Comparison of ENCODE assay signal across 11 cellular contexts in the genomic region with DNA sequence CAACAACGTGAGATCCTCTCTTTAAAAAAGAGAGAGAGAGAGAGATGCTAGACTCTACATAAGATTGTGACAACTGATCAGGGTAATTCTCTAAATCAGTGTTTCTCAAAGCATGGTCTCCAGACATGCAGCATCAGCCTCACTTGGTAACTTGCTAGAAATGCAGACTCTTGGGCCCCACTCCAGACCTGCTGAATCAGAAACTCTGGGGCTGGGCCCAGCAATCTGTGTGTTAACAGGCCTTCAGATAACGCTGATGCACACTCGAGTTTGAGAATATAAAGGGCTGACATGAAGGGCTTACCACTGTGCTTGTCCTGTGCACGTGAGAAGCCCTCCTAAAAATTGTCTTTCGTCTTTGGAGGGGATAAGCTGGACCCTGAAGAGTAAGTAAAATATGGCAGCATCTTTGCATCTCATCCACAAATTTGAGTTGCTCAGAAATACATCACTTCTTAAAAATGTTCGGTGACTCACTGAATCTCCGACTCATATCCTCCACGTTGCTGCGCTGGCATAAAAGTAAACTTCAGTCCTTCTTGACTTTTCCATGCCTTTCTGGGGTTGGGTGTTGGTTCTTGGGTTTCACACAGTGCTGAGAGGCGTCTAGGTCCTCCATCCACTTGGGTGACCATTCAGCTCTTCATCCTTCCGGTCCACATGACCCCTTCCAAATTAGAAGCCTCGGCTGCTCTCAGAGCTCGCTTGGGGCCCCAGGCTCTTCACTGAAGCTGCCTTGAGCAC. TPM values are rescaled to one million over a fixed set of nuclear protein-coding genes. Genes with fewer than 3 reads are reported as not detected.
DNase-seq lines count a peak whose midpoint lies in the region; ATAC-seq, FAIRE-seq and TF ChIP-seq lines count a peak whose summit lies in the region.
"Had no signal": no experiment of that assay in that cellular context is flagged by ENCODE, and none has a peak within 500 bp of the region (broad histone marks: within the 10 kb centered on the region; RNA-seq: fewer than 3 reads in every experiment).

No MANE protein-coding gene starts in this region.

- H3K27me3 ChIP-seq in foreskin keratinocyte (peaks cover under 1% of the 10 kb centered on the region), HepG2 (ENCODE audit: control insufficient read depth in 1 of 2, insufficient read depth in 2 of 2, low read length in 2 of 2) (peaks cover 0 to 6% of the 10 kb centered on the region in 2 experiments; a peak in 1 of 5 replicates)
- H3K27me3 ChIP-seq: body of pancreas, hepatocyte, vagina had no signal

- 45% methylated on average over 13 of the region's 13 CpGs for WGBS in HepG2 (ENCODE audit: low lambda C conversion rate)

- peaks cover 2% of the 10 kb centered on the region in 2 donors for H3K9me3 Mint-ChIP-seq in activated T-cell treated with anti-CD3 and anti-CD28 coated beads, Interleukin-2, amount 50 U/mL, for 72 hours

- in situ Hi-C loops in HepG2 (cut with HindIII; ENCODE audit: extremely low pct_ligation_motif_present, low pct_unique_long_range_greater_than_20kb): loop anchor here (5.0 to 10.0 kb wide), 2 partner anchors 190 to 278 kb away; no protein-coding TSS in a partner anchor

- DNase-seq in AG08396 (ENCODE audit: low spot score) (peak; percentile 74), H54 (ENCODE audit: insufficient read length, low spot score) (peak; percentile 73), foreskin keratinocyte (peak; percentile 51 to 80), GDM1 (lab: John Stamatoyannopoulos, UW) (no peak), HepG2 (ENCODE audit: low spot score) (no peak), NCI-H187 treated with DMSO at 0.1 percent for 48 hours (lab: John Stamatoyannopoulos, UW) (no peak)
- peak; percentile 38 to 45 for DNase-seq in activated T-cell treated with anti-CD3 and anti-CD28 coated beads, Interleukin-2, amount 50 U/mL, for 72 hours
- DNase-seq: body of pancreas had no signal

- intact Hi-C loops in HepG2 (cut with micrococcal nuclease; ENCODE audit: unreplicated experiment): no loop called here

- H2AFZ ChIP-seq in HepG2 (ENCODE audit: low read length): no peak overlapping the region
- H2AFZ ChIP-seq: hepatocyte had no signal

- TF ChIP-seq CTCF in foreskin keratinocyte (conservative IDR thresholded peaks at IDR 0.05) (no peak), HepG2 (CRISPR knock-in tag; IDR thresholded peaks at IDR 0.05) (no peak)

- TF ChIP-seq EP300 in HepG2 (IDR thresholded peaks at IDR 0.05; ENCODE audit: low read depth in 2 of 2, low read length in 2 of 2) (no peak), HepG2 (CRISPR knock-in tag; IDR thresholded peaks at IDR 0.05; ENCODE audit: borderline replicate concordance) (no peak)

- POLR2A ChIA-PET in HepG2 (lab: Yijun Ruan, JAX): interaction anchor here (1.3 kb wide), 1 partner anchor 26 kb away, joined by 3 read pairs; the partner anchor contains the start of gene KDM8

- TF ChIP-seq POLR2A in H54 (IDR thresholded peaks at IDR 0.05; ENCODE audit: low read depth, low read length): no peak
- TF ChIP-seq POLR2A in GM18505 (IDR thresholded peaks at IDR 0.05; ENCODE audit: borderline replicate concordance, extremely low read depth, insufficient read depth, insufficient read length): no peak
- TF ChIP-seq POLR2A in HepG2 (IDR thresholded peaks at IDR 0.05; ENCODE audit: insufficient read depth in 1 of 2, low read depth in 2 of 2, low read length in 2 of 2): no peak

- no peak overlapping the region for H3K4me3 ChIP-seq in HepG2 (replicated peaks in 1 of 3; ENCODE audit: insufficient read depth in 1 of 3, low read depth in 2 of 3, low read length in 3 of 3)
- H3K4me3 ChIP-seq: body of pancreas, hepatocyte, vagina had no signal

- no peaks in the 10 kb centered on the region for H3K36me3 ChIP-seq in HepG2 (replicated peaks in 1 of 2; ENCODE audit: control insufficient read depth in 1 of 2, insufficient read depth in 2 of 2, low read length in 2 of 2)
- H3K36me3 ChIP-seq: vagina had no signal

- peak; percentile 59 to 61 for ATAC-seq in activated T-cell treated with anti-CD3 and anti-CD28 coated beads, Interleukin-2, amount 50 U/mL, for 72 hours (replicated peaks in 1 of 2)
- ATAC-seq in foreskin keratinocyte (peak; percentile 59), GM18505 (IDR thresholded peaks at IDR 0.05; ENCODE audit: unreplicated experiment) (no peak), HepG2 (no peak)
- ATAC-seq: body of pancreas had no signal

- H3K4me1 ChIP-seq in foreskin keratinocyte (peaks cover 17% of the 10 kb centered on the region), HepG2 (ENCODE audit: insufficient read depth, low read length) (peaks cover 10% of the 10 kb centered on the region; the same call in 1 of the 2 replicates)
- H3K4me1 ChIP-seq: vagina had no signal

- H3K27me3 Mint-ChIP-seq in activated T-cell treated with anti-CD3 and anti-CD28 coated beads, Interleukin-2, amount 50 U/mL, for 72 hours (ENCODE audit: low read depth): no peaks in the 10 kb centered on the region

- no peak overlapping the region for H3K9ac ChIP-seq in HepG2 (ENCODE audit: insufficient read depth, low read depth, low read length)

- H3K27ac ChIP-seq in foreskin keratinocyte (no peak overlapping the region), HepG2 (ENCODE audit: extremely low read length, insufficient read depth, low read length) (no peak overlapping the region)
- H3K27ac ChIP-seq: body of pancreas, hepatocyte, vagina had no signal

- no peak for TF ChIP-seq RAD21 in HepG2 (CRISPR knock-in tag; IDR thresholded peaks at IDR 0.05)

- BruUV-seq in HepG2 (replicated peaks; lab: Mats Ljungman, UMichigan): no TSS peak

- peaks cover 0 to 4% of the 10 kb centered on the region in 2 donors for H3K36me3 Mint-ChIP-seq in activated T-cell treated with anti-CD3 and anti-CD28 coated beads, Interleukin-2, amount 50 U/mL, for 72 hours (ENCODE audit: insufficient read depth in 2 of 2)

- no peaks in the 10 kb centered on the region for H3K9me3 ChIP-seq in HepG2 (ENCODE audit: low read length)
- H3K9me3 ChIP-seq: body of pancreas, vagina had no signal

- CTCF ChIA-PET in HepG2 (lab: Yijun Ruan, JAX; ENCODE audit: low intra/inter-chr PET ratio, low total read pairs): no interaction called here

- H3K27ac Mint-ChIP-seq in activated T-cell treated with anti-CD3 and anti-CD28 coated beads, Interleukin-2, amount 50 U/mL, for 72 hours: peak overlapping the region; percentile 61

- peak; percentile 6 for FAIRE-seq in H54 (lab: Jason Lieb, UNC)
- no peak for FAIRE-seq in HepG2 (lab: Jason Lieb, UNC)

- peak overlapping the region; percentile 18 to 37 for H3K4me3 Mint-ChIP-seq in activated T-cell treated with anti-CD3 and anti-CD28 coated beads, Interleukin-2, amount 50 U/mL, for 72 hours

- H3K79me2 ChIP-seq in HepG2 (ENCODE audit: insufficient read depth, low read length): no peaks in the 10 kb centered on the region
- H3K79me2 ChIP-seq: hepatocyte had no signal

- peaks cover 83% of the 10 kb centered on the region for H3K4me1 Mint-ChIP-seq in activated T-cell treated with anti-CD3 and anti-CD28 coated beads, Interleukin-2, amount 50 U/mL, for 72 hours (ENCODE audit: low read depth)

- no peaks in the 10 kb centered on the region for H4K20me1 ChIP-seq in HepG2 (ENCODE audit: insufficient read depth, low read length)

- no peak overlapping the region for H3K4me2 ChIP-seq in HepG2 (ENCODE audit: low read depth, low read length)
- H3K4me2 ChIP-seq: hepatocyte had no signal

TF ChIP-seq in HepG2, 621 proteins besides CTCF, POLR2A, EP300 and RAD21 (continues in another document):
- no peak for TF ChIP-seq ZBTB20 (CRISPR knock-in tag; IDR thresholded peaks at IDR 0.05; ENCODE audit: borderline replicate concordance, low read depth)
- TF ChIP-seq IKZF5 (CRISPR knock-in tag; IDR thresholded peaks at IDR 0.05): no peak
- TF ChIP-seq HMGA1 (CRISPR knock-in tag; conservative IDR thresholded peaks at IDR 0.05): no peak
- no peak for TF ChIP-seq ZNF782 (CRISPR knock-in tag; IDR thresholded peaks at IDR 0.05; ENCODE audit: borderline replicate concordance)
- TF ChIP-seq HOXA9 (CRISPR knock-in tag; IDR thresholded peaks at IDR 0.05; ENCODE audit: borderline replicate concordance): no peak
- TF ChIP-seq BRCA1 (CRISPR knock-in tag; IDR thresholded peaks at IDR 0.05): no peak

RNA-seq across cellular contexts. Expression of gene KDM8, which starts 26.1 kb away (rescaled TPM):
- 10 to 100 TPM; 12.8 to 16.2 TPM for total RNA-seq in activated T-cell treated with anti-CD3 and anti-CD28 coated beads, Interleukin-2, amount 50 U/mL, for 72 hours
- total RNA-seq in foreskin keratinocyte (1.8 and 2.6 TPM in 2 replicates), HepG2 (2016; rRNA removed; fragmentation: Illumina TruSeq; extraction: Trizol) (5.2 and 8.6 TPM in 2 replicates)
- polyA plus RNA-seq in foreskin keratinocyte (1.8 TPM in 2 replicates), HepG2 (2011; rRNA removed) (3.3 and 4.0 TPM in 2 replicates)
- total RNA-seq in HepG2 (2016; cell fraction: cytosol; rRNA removed; fragmentation: Illumina TruSeq; extraction: Trizol; ENCODE audit: low read depth): 4.8 and 8.6 TPM in 2 replicates
- 6.8 and 8.9 TPM in 2 replicates for total RNA-seq in HepG2 (2016; cell fraction: insoluble cytoplasmic fraction; rRNA removed; fragmentation: Illumina TruSeq; extraction: Trizol)
- 5.4 and 6.5 TPM in 2 replicates for total RNA-seq in HepG2 (2016; cell fraction: membrane; rRNA removed; fragmentation: Illumina TruSeq; extraction: Trizol)
- total RNA-seq in HepG2 (2016; cell fraction: nucleus; rRNA removed; fragmentation: Illumina TruSeq; extraction: Trizol): 10.5 and 11.8 TPM in 2 replicates
- polyA plus RNA-seq in HepG2 (2011; cell fraction: cytosol; rRNA removed): 1.7 and 1.8 TPM in 2 replicates
- 18.0 and 23.0 TPM in 2 replicates for polyA plus RNA-seq in HepG2 (2011; cell fraction: nucleus; rRNA removed)
- polyA plus RNA-seq in HepG2 (2012): 3.3 and 3.7 TPM in 2 replicates
- 1.4 and 2.0 TPM in 2 replicates for polyA plus RNA-seq in HepG2 (2016; cell fraction: cytosol; fragmentation: Illumina TruSeq; extraction: Trizol; ENCODE audit: low read depth)
- 8.2 and 9.2 TPM in 2 replicates for polyA plus RNA-seq in HepG2 (2016; cell fraction: insoluble cytoplasmic fraction; fragmentation: Illumina TruSeq; extraction: Trizol; ENCODE audit: low read depth)
- polyA plus RNA-seq in HepG2 (2016; cell fraction: membrane; fragmentation: Illumina TruSeq; extraction: Trizol; ENCODE audit: low read depth): 2.7 and 2.8 TPM in 2 replicates
- 14.1 and 16.6 TPM in 2 replicates for polyA plus RNA-seq in HepG2 (2016; cell fraction: nucleus; fragmentation: Illumina TruSeq; extraction: Trizol; ENCODE audit: insufficient read depth, low read depth)
- 8.5 and 15.7 TPM in 2 replicates for polyA minus RNA-seq in HepG2 (2011; rRNA and poly(A)+ RNA removed; ENCODE audit: low replicate concordance)
- 1.7 and 2.4 TPM in 2 replicates for polyA minus RNA-seq in HepG2 (2011; cell fraction: cytosol; rRNA and poly(A)+ RNA removed)
- polyA minus RNA-seq in HepG2 (2011; cell fraction: nucleus; rRNA and poly(A)+ RNA removed): 13.1 and 14.7 TPM in 2 replicates

Comparison
In these comparisons a context has a peak if more than half of its experiments do, and no peak if none do; other contexts are left out.
1. DNase-seq: peak in AG08396 (single experiment), H54 (single experiment), activated T-cell treated with anti-CD3 and anti-CD28 coated beads, Interleukin-2, amount 50 U/mL, for 72 hours (2 of 2) and foreskin keratinocyte (2 of 2); none in GDM1 (single experiment), HepG2 (single experiment) and NCI-H187 treated with DMSO at 0.1 percent for 48 hours (single experiment).
2. ATAC-seq: peak in activated T-cell treated with anti-CD3 and anti-CD28 coated beads, Interleukin-2, amount 50 U/mL, for 72 hours (2 of 2) and foreskin keratinocyte (single experiment); none in GM18505 (single experiment) and HepG2 (single experiment).